ENCODE assay signal across 8 cellular contexts in the genomic region with DNA sequence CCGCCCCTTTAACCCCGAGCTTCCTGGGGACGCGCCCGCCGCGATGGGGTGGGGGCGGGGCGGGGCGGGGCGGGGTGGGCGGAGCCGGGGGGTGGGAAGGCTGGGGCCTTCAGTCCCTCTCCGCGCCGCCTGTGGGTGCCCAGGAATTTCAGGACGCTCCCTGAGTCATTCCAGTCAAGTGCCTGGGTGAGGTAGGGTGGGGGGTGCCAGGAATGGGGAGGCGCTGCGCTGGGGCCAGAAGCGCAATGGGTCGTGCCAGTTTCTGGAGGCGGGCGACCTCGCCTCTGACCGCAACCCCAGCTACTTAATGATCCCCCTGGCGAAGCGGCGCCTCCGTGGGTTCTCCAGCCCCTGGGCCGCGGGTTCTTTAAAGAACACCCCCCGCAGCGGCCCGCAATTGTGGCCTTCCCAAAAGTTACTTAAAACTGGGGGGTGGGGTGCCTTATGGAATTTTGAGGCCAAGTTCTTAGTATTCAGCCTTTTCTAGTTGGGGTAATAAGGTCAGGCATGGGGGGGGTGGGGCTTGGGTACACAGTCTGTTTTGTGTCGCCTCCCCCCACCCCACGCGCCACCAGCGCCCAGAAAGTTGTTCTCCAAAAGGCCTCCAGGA. TPM values are rescaled to one million over a fixed set of nuclear protein-coding genes. Genes with fewer than 3 reads are reported as not detected.
A peak's percentile ranks its signal among the peaks of the same experiment; 100 is the strongest.
DNase-seq lines count a peak whose midpoint lies in the region; ATAC-seq, FAIRE-seq and TF ChIP-seq lines count a peak whose summit lies in the region.

No MANE protein-coding gene starts in this region.

- no peak for TF ChIP-seq CTCF in Panc1 (IDR thresholded peaks at IDR 0.05)
- no peak for TF ChIP-seq CTCF in GM12878 (IDR thresholded peaks at IDR 0.05 in 2 of 3, conservative IDR thresholded peaks at IDR 0.05 in 1 of 3; ENCODE audit: control insufficient read depth in 2 of 3, extremely low read depth in 1 of 3, insufficient read depth in 1 of 3, low read depth in 3 of 3, low read length in 3 of 3)
- no peak for TF ChIP-seq CTCF in smooth muscle cell (IDR thresholded peaks at IDR 0.05; ENCODE audit: borderline replicate concordance, insufficient read depth, poor library complexity, severe bottlenecking)

- RAD21 ChIA-PET in GM12878 (lab: Charles Lee; ENCODE audit: unreplicated experiment), result interaction anchor here (0.8 to 6.0 kb wide), 8 partner anchors 19 to 121 kb away, joined by 3 to 56 read pairs (median 10); no protein-coding TSS in a partner anchor

- H3K9me3 ChIP-seq in Panc1 (ENCODE audit: control insufficient read depth, insufficient read depth, low read depth, low read length) (no peaks in the 10 kb centered on the region), GM12878 (replicated peaks; ENCODE audit: control insufficient read depth, insufficient read depth, low read length) (no peaks in the 10 kb centered on the region), iPS-18c (ENCODE audit: control insufficient read depth, insufficient read depth, low read length) (no peaks in the 10 kb centered on the region), smooth muscle cell (replicated peaks; ENCODE audit: low read depth) (no peaks in the 10 kb centered on the region)

- H3K4me1 ChIP-seq in Panc1 (ENCODE audit: control insufficient read depth, insufficient read depth, low read length) (peaks cover 45% of the 10 kb centered on the region), GM12878 (ENCODE audit: control insufficient read depth, insufficient read depth, low read length) (peaks cover 39% of the 10 kb centered on the region), smooth muscle cell (ENCODE audit: low read depth) (peaks cover 40% of the 10 kb centered on the region)

- intact Hi-C loops in Panc1 (cut with micrococcal nuclease; ENCODE audit: unreplicated experiment), result loop anchor here (5.0 to 10.0 kb wide), 2 partner anchors 55 to 187 kb away; no protein-coding TSS in a partner anchor
- intact Hi-C loops in GM12878 (cut with micrococcal nuclease; ENCODE audit: unreplicated experiment), result loop anchor here (2.0 to 5.0 kb wide), 2 partner anchors 191 to 310 kb away; no protein-coding TSS in a partner anchor

- DNase-seq in Caki2 (ENCODE audit: low read depth) (peak; percentile 89), HS-27A (ENCODE audit: low read depth) (peak; percentile 90), Panc1 (ENCODE audit: low read depth, low spot score) (no peak), GM12878 (ENCODE audit: low read depth, low spot score) (no peak), smooth muscle cell (lab: John Stamatoyannopoulos, UW; ENCODE audit: unreplicated experiment) (peak; percentile 55), putamen (ENCODE audit: low spot score) (no peak)

- H2AFZ ChIP-seq in GM12878 (ENCODE audit: control insufficient read depth, low read depth, low read length) (no peak overlapping the region), smooth muscle cell (ENCODE audit: low read depth) (no peak overlapping the region)

- no peak for FAIRE-seq in GM12878 (lab: Jason Lieb, UNC)

- TF ChIP-seq RAD21 in GM12878 (IDR thresholded peaks at IDR 0.05; ENCODE audit: insufficient read depth, low read depth, low read length), result no peak

- POLR2A ChIA-PET in Panc1 (lab: Charles Lee), result interaction anchor here (0.6 kb wide), 2 partner anchors 47 to 55 kb away, joined by 3 to 6 read pairs; no protein-coding TSS in a partner anchor
- POLR2A ChIA-PET in GM12878 (lab: Charles Lee), result interaction anchor here (1.0 to 2.8 kb wide), 4 partner anchors 43 to 59 kb away, joined by 4 to 18 read pairs (median 7); no protein-coding TSS in a partner anchor

- H3K9ac ChIP-seq in GM12878 (ENCODE audit: control insufficient read depth, insufficient read depth, low read length) (peak overlapping the region; percentile 58), smooth muscle cell (ENCODE audit: low read depth) (peak overlapping the region; percentile 84)

- H3K79me2 ChIP-seq in GM12878 (ENCODE audit: control insufficient read depth, insufficient read depth, low read length) (peaks cover 52% of the 10 kb centered on the region), smooth muscle cell (ENCODE audit: low read depth) (peaks cover 3% of the 10 kb centered on the region)

- no peak for TF ChIP-seq EP300 in GM12878 (IDR thresholded peaks at IDR 0.05; ENCODE audit: borderline replicate concordance in 1 of 2, control insufficient read depth in 1 of 2, low read depth in 2 of 2, low read length in 2 of 2)

- H3K36me3 ChIP-seq in Panc1 (ENCODE audit: control insufficient read depth, insufficient read depth, low read length), result no peaks in the 10 kb centered on the region; the same call in 1 of the 2 replicates
- peaks cover 0 to 3% of the 10 kb centered on the region in 2 experiments; a peak in 2 of 4 replicates for H3K36me3 ChIP-seq in GM12878 (ENCODE audit: control insufficient read depth in 2 of 2, insufficient read depth in 2 of 2, low read length in 1 of 2)
- H3K36me3 ChIP-seq in smooth muscle cell (ENCODE audit: low read depth), result no peaks in the 10 kb centered on the region

- H3K4me3 ChIP-seq in Panc1 (ENCODE audit: low read depth in 2 of 2, low read length in 2 of 2) (peak overlapping the region; percentile 60 to 63), GM12878 (peak overlapping the region; percentile 95), iPS-18c (ENCODE audit: insufficient read depth, low read depth, low read length) (peak overlapping the region; percentile 70), smooth muscle cell (peak overlapping the region; percentile 72)

- H3F3A ChIP-seq in smooth muscle cell (ENCODE audit: low read depth), result peaks cover 8% of the 10 kb centered on the region

- H3K27me3 ChIP-seq in Panc1 (ENCODE audit: control insufficient read depth, insufficient read depth, low read length) (no peaks in the 10 kb centered on the region), GM12878 (replicated peaks in 1 of 2; ENCODE audit: control insufficient read depth in 2 of 2, insufficient read depth in 2 of 2, low read length in 1 of 2) (no peaks in the 10 kb centered on the region), smooth muscle cell (ENCODE audit: low read depth) (no peaks in the 10 kb centered on the region)

- H3K27ac ChIP-seq in Panc1 (ENCODE audit: low read length), result peak overlapping the region; percentile 82
- H3K27ac ChIP-seq in GM12878 (ENCODE audit: control insufficient read depth, insufficient read depth), result peak overlapping the region; percentile 73; the same call in 1 of the 2 replicates
- peak overlapping the region; percentile 84 for H3K27ac ChIP-seq in smooth muscle cell (ENCODE audit: low read depth)

- BruUV-seq in Panc1 (replicated peaks; lab: Mats Ljungman, UMichigan) (no TSS peak), GM12878 (replicated peaks; lab: Mats Ljungman, UMichigan) (no TSS peak)

- H4K20me1 ChIP-seq in GM12878 (ENCODE audit: control insufficient read depth, insufficient read depth) (peaks cover 13% of the 10 kb centered on the region), smooth muscle cell (ENCODE audit: low read depth) (peaks cover 97% of the 10 kb centered on the region)

- WGBS in GM12878 (ENCODE audit: insufficient coverage, insufficient replicate concordance, low lambda C conversion rate, missing lambda C conversion rate), result 1% methylated on average over 21 of the region's 38 CpGs
- 2% methylated on average over 16 of the region's 38 CpGs for WGBS in smooth muscle cell (ENCODE audit: low lambda C conversion rate)

- SMC1A ChIA-PET in GM12878 (lab: Charles Lee; ENCODE audit: uncharacterized antibody, unreplicated experiment), result interaction anchor here (0.6 to 1.3 kb wide), 4 partner anchors 55 to 165 kb away, joined by 3 to 8 read pairs (median 4); no protein-coding TSS in a partner anchor

- peak; percentile 62 for ATAC-seq in Panc1
- peak; percentile 7 for ATAC-seq in GM12878
- ATAC-seq in HG03095 (IDR thresholded peaks at IDR 0.05; ENCODE audit: unreplicated experiment), result no peak

- no peak for TF ChIP-seq POLR2A in GM12878 (IDR thresholded peaks at IDR 0.05; ENCODE audit: low read depth, low read length)

- H3K4me2 ChIP-seq in GM12878 (ENCODE audit: control insufficient read depth, insufficient read depth) (peak overlapping the region; percentile 79), smooth muscle cell (peak overlapping the region; percentile 100)

- CTCF ChIA-PET in Panc1 (lab: Charles Lee), result no interaction called here
- CTCF ChIA-PET in GM12878 (lab: Yijun Ruan, JAX), result interaction anchor here (1.0 to 1.5 kb wide), 6 partner anchors 59 to 191 kb away, joined by 3 to 6 read pairs (median 3); no protein-coding TSS in a partner anchor

- in situ Hi-C loops in Caki2 (cut with HindIII; ENCODE audit: low pct_unique_long_range_greater_than_20kb, low sequenced_read_pairs), result no loop called here
- in situ Hi-C loops in Panc1 (cut with HindIII; ENCODE audit: low pct_unique_long_range_greater_than_20kb, low sequenced_read_pairs), result no loop called here
- in situ Hi-C loops in GM12878 (cut with MboI), result loop anchor here (25.0 kb wide), 1 partner anchor 175 kb away; no protein-coding TSS in a partner anchor

TF ChIP-seq in GM12878, 131 proteins besides CTCF, POLR2A, EP300 and RAD21 (continues in another document):
- TF ChIP-seq PML (IDR thresholded peaks at IDR 0.05; ENCODE audit: low read length) (no peak), NFXL1 (IDR thresholded peaks at IDR 0.05; ENCODE audit: borderline replicate concordance) (no peak)

RNA-seq across cellular contexts. Expression of gene GSE1, which starts 0.8 kb away (rescaled TPM):
- 7.1 and 7.9 TPM in 2 replicates for total RNA-seq in Caki2 (2014; rRNA removed; shearing (Covaris generic); ENCODE audit: low replicate concordance)
- total RNA-seq in Panc1 (2021; ENCODE audit: unreplicated experiment), result 97.5 TPM
- polyA plus RNA-seq in Panc1 (2012; ENCODE audit: insufficient read length), result 79.9 TPM
- 259 and 283 TPM in 2 replicates for total RNA-seq in GM12878 (2013; cell fraction: nucleolus; rRNA removed)
- total RNA-seq in GM12878 (2014; rRNA removed), result 19.1 and 19.2 TPM in 2 replicates
- 11.9 and 12.3 TPM in 2 replicates for total RNA-seq in GM12878 (2014; rRNA removed; fragmentation: Illumina TruSeq; extraction: Trizol)
- total RNA-seq in GM12878 (2021), result 49.8 and 58.7 TPM in 2 replicates
- 11.7 TPM for polyA plus RNA-seq in GM12878 (2011; ENCODE audit: low read depth)
- 16.1 and 19.8 TPM in 2 replicates for polyA plus RNA-seq in GM12878 (2011; rRNA removed)
- polyA plus RNA-seq in GM12878 (2011; cell fraction: cytosol; rRNA removed), result 15.1 and 20.5 TPM in 2 replicates
- polyA plus RNA-seq in GM12878 (2011; cell fraction: nucleus; rRNA removed), result 112 and 143 TPM in 2 replicates
- 23.5 and 23.9 TPM in 2 replicates for polyA plus RNA-seq in GM12878 (2012)
- polyA plus RNA-seq in GM12878 (2014; fragmentation: Illumina TruSeq; extraction: Trizol), result 27.1 and 31.1 TPM in 2 replicates
- 1 to 10 TPM; 4.6 to 5.1 TPM for polyA plus RNA-seq in GM12878 (2014; fragmentation: Nextera tagmentation; extraction: Ambion mirVana)
- polyA plus RNA-seq in GM12878 (2014; rRNA removed), result 26.8 and 28.1 TPM in 2 replicates
- polyA plus RNA-seq in GM12878 (2016; fragmentation: Nextera tagmentation; extraction: Ambion mirVana), result 10 to 100 TPM; 14.6 to 17.3 TPM
- polyA minus RNA-seq in GM12878 (2011; rRNA and poly(A)+ RNA removed), result 22.6 and 35.7 TPM in 2 replicates
- polyA minus RNA-seq in GM12878 (2011; cell fraction: cytosol; rRNA and poly(A)+ RNA removed), result 19.0 and 21.0 TPM in 2 replicates
- 33.7 and 54.0 TPM in 2 replicates for polyA minus RNA-seq in GM12878 (2011; cell fraction: nucleus; rRNA and poly(A)+ RNA removed)
- 21.4 and 27.7 TPM in 2 replicates for total RNA-seq in smooth muscle cell
- 13.6 and 17.1 TPM in 2 replicates for polyA plus RNA-seq in smooth muscle cell

Comparison
In these comparisons a context has a peak if more than half of its experiments do, and no peak if none do; other contexts are left out.
1. DNase-seq: peak in Caki2 (single experiment), HS-27A (single experiment) and smooth muscle cell (single experiment); none in Panc1 (single experiment), GM12878 (single experiment) and putamen (single experiment).
2. Peak in every context shown above with its lines, with median percentiles within 50 percentile points of each other: H3K27ac ChIP-seq and H3K4me3 ChIP-seq.